2 cellular contexts compared by ENCODE assay signal in genomic region chr15:73538563-73539211, GRCh38.
TF ChIP-seq lines count a peak whose summit lies in the region.

No MANE protein-coding gene starts in this region.

TF ChIP-seq in A549, 52 proteins besides CTCF, POLR2A, EP300 and RAD21 (continued from another document):
- TF ChIP-seq BCL3 (IDR thresholded peaks at IDR 0.05) (no peak), ESRRA (IDR thresholded peaks at IDR 0.05; ENCODE audit: borderline replicate concordance, low read length) (no peak), PBX3 (IDR thresholded peaks at IDR 0.05) (no peak), ELK1 (IDR thresholded peaks at IDR 0.05; ENCODE audit: low read depth, low read length) (no peak), ATOH8 (CRISPR knock-in tag; IDR thresholded peaks at IDR 0.05; ENCODE audit: low read depth) (no peak), ZNF302 (CRISPR knock-in tag; IDR thresholded peaks at IDR 0.05) (no peak), MYC (IDR thresholded peaks at IDR 0.05; ENCODE audit: borderline replicate concordance, low read length) (no peak), RFX5 (IDR thresholded peaks at IDR 0.05) (no peak), SREBF2 (IDR thresholded peaks at IDR 0.05) (no peak), MAFK (IDR thresholded peaks at IDR 0.05; ENCODE audit: partially characterized antibody) (no peak), GATA3 (IDR thresholded peaks at IDR 0.05; ENCODE audit: borderline replicate concordance) (no peak), KDM1A (IDR thresholded peaks at IDR 0.05; ENCODE audit: low read depth) (no peak), HDAC2 (IDR thresholded peaks at IDR 0.05) (no peak), SMC3 (IDR thresholded peaks at IDR 0.05) (no peak), FOXS1 (CRISPR knock-in tag; IDR thresholded peaks at IDR 0.05) (no peak)

TF ChIP-seq in K562, 482 proteins besides CTCF, POLR2A, EP300 and RAD21 (continued from another document):
- no peak for TF ChIP-seq ARID3A (IDR thresholded peaks at IDR 0.05; ENCODE audit: borderline replicate concordance, low read depth, low read length)
- peak; percentile 26 for TF ChIP-seq RBM25 (IDR thresholded peaks at IDR 0.05; ENCODE audit: low read depth, low read length, severe bottlenecking)
TF ChIP-seq in K562: peak in this region for 2.
